In the genomic region with DNA sequence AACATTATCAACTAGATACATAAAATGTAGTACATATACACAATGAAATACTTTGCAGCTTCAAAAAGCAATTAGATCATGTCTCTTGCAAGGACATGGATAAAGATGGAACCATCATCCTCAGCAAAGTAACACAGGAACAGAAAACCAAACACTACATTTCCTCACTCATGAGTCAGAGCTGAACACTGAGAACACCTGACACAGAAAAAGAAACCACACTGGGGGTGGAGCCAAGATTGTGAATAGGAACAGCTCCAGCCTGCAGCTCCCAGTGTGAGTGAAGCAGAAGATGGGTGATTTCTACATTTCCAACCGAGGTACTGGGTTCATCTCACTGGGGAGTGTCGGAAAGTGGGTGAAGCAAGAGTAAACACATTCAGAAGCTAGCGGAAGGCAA, we compare ENCODE assay signal across 7 cellular contexts.
DNase-seq lines count a peak whose midpoint lies in the region; ATAC-seq lines count a peak whose summit lies in the region.
"Not testable (repeated sequence)": the region's sequence is repeated elsewhere in the genome, so short reads cannot be mapped to it uniquely, and the experiment has no call there.

No MANE protein-coding gene starts in this region.

- not testable (repeated sequence) for DNase-seq in activated CD4-positive, alpha-beta T cell treated with anti-CD3 and anti-CD28 coated beads for 36 hours; effector memory CD8-positive, alpha-beta T cell

- H3K27ac Mint-ChIP-seq in activated CD4-positive, alpha-beta T cell treated with anti-CD3 and anti-CD28 coated beads for 36 hours; effector memory CD8-positive, alpha-beta T cell: not testable (repeated sequence)

- not testable (repeated sequence) for H3K27me3 Mint-ChIP-seq in activated CD4-positive, alpha-beta T cell treated with anti-CD3 and anti-CD28 coated beads for 36 hours; effector memory CD8-positive, alpha-beta T cell

- peak; percentile 91 for ATAC-seq in GM19025 (IDR thresholded peaks at IDR 0.05; ENCODE audit: low read depth, unreplicated experiment)
- ATAC-seq in GM21381 (IDR thresholded peaks at IDR 0.05; ENCODE audit: unreplicated experiment) = peak; percentile 54
- peak; percentile 98 for ATAC-seq in HG02588 (IDR thresholded peaks at IDR 0.05; ENCODE audit: unreplicated experiment)
- peak; percentile 79 for ATAC-seq in HG03066 (IDR thresholded peaks at IDR 0.05; ENCODE audit: low read depth, unreplicated experiment)
- ATAC-seq in HG03521 (IDR thresholded peaks at IDR 0.05; ENCODE audit: unreplicated experiment) = peak; percentile 81
- peak; percentile 66 for ATAC-seq in activated CD4-positive, alpha-beta T cell treated with anti-CD3 and anti-CD28 coated beads for 36 hours
- peak; percentile 63 for ATAC-seq in effector memory CD8-positive, alpha-beta T cell (replicated peaks)

- H3K9me3 Mint-ChIP-seq in activated CD4-positive, alpha-beta T cell treated with anti-CD3 and anti-CD28 coated beads for 36 hours (ENCODE audit: low read depth); effector memory CD8-positive, alpha-beta T cell: not testable (repeated sequence)

- not testable (repeated sequence) for H3K4me1 Mint-ChIP-seq in activated CD4-positive, alpha-beta T cell treated with anti-CD3 and anti-CD28 coated beads for 36 hours; effector memory CD8-positive, alpha-beta T cell (ENCODE audit: low read depth in 2 of 2)

- H3K4me3 Mint-ChIP-seq in activated CD4-positive, alpha-beta T cell treated with anti-CD3 and anti-CD28 coated beads for 36 hours; effector memory CD8-positive, alpha-beta T cell: not testable (repeated sequence)

- CTCF ChIA-PET in activated CD4-positive, alpha-beta T cell treated with anti-CD3 and anti-CD28 coated beads for 36 hours (lab: Charles Lee) = not testable (repeated sequence)

- H3K36me3 Mint-ChIP-seq in activated CD4-positive, alpha-beta T cell treated with anti-CD3 and anti-CD28 coated beads for 36 hours (ENCODE audit: low read depth); effector memory CD8-positive, alpha-beta T cell (ENCODE audit: insufficient read depth): not testable (repeated sequence)

- intact Hi-C loops in activated CD4-positive, alpha-beta T cell treated with anti-CD3 and anti-CD28 coated beads for 36 hours (cut with DNase I, micrococcal nuclease) = not testable (repeated sequence)

- POLR2A ChIA-PET in activated CD4-positive, alpha-beta T cell treated with anti-CD3 and anti-CD28 coated beads for 36 hours (lab: Charles Lee) = not testable (repeated sequence)
